Comparison of ENCODE assay signal across 8 cellular contexts in genomic region chr17:50087246-50087911, GRCh38. TPM values are rescaled to one million over a fixed set of nuclear protein-coding genes. Genes with fewer than 3 reads are reported as not detected.
DNase-seq lines count a peak whose midpoint lies in the region; ATAC-seq and TF ChIP-seq lines count a peak whose summit lies in the region.

No MANE protein-coding gene starts in this region.

- no peaks in the 10 kb centered on the region for H3K27me3 ChIP-seq in CD8-positive, alpha-beta memory T cell (ENCODE audit: insufficient read depth, low read length, poor library complexity, severe bottlenecking)
- no peaks in the 10 kb centered on the region for H3K27me3 ChIP-seq in breast epithelium

- H3K36me3 ChIP-seq in CD8-positive, alpha-beta memory T cell (ENCODE audit: insufficient read depth, low read length): no peaks in the 10 kb centered on the region
- H3K36me3 ChIP-seq in breast epithelium: no peaks in the 10 kb centered on the region

- no peak overlapping the region for H3K27ac ChIP-seq in CD8-positive, alpha-beta memory T cell (ENCODE audit: low read depth, low read length)
- H3K27ac ChIP-seq in breast epithelium: no peak overlapping the region

- H3K27ac Mint-ChIP-seq in CD8-positive, alpha-beta memory T cell: no peak overlapping the region
- H3K27ac Mint-ChIP-seq in WTC11: no peak overlapping the region

- H3K27me3 Mint-ChIP-seq in CD8-positive, alpha-beta memory T cell: no peaks in the 10 kb centered on the region
- no peaks in the 10 kb centered on the region for H3K27me3 Mint-ChIP-seq in WTC11 (ENCODE audit: low read depth)

- TF ChIP-seq CTCF in WTC11 (IDR thresholded peaks at IDR 0.05): peak; percentile 99
- TF ChIP-seq CTCF in breast epithelium (IDR thresholded peaks at IDR 0.05): peak; percentile 83 to 94 (median 93)

- TF ChIP-seq POLR2A in breast epithelium (IDR thresholded peaks at IDR 0.05): no peak

- ATAC-seq in WTC11: peak; percentile 96
- peak; percentile 77 for ATAC-seq in left colon
- no peak for ATAC-seq in GM21825 (IDR thresholded peaks at IDR 0.05; ENCODE audit: unreplicated experiment)

- H3K4me1 ChIP-seq in CD8-positive, alpha-beta memory T cell (ENCODE audit: insufficient read depth, low read length): no peaks in the 10 kb centered on the region
- H3K4me1 ChIP-seq in breast epithelium: no peaks in the 10 kb centered on the region

- intact Hi-C loops in breast epithelium (cut with DNase I; ENCODE audit: low total_unique reads): loop anchor here (2.0 kb wide), 1 partner anchor 65 kb away; no protein-coding TSS in a partner anchor
- intact Hi-C loops in left colon (cut with DNase I, micrococcal nuclease): loop anchor here in 1 of 2 donors (2.0 kb wide), 1 partner anchor 61 kb away; no protein-coding TSS in a partner anchor

- no peaks in the 10 kb centered on the region for H3K9me3 Mint-ChIP-seq in CD8-positive, alpha-beta memory T cell
- H3K9me3 Mint-ChIP-seq in WTC11: no peaks in the 10 kb centered on the region

- H3K4me1 Mint-ChIP-seq in CD8-positive, alpha-beta memory T cell: no peaks in the 10 kb centered on the region
- no peaks in the 10 kb centered on the region for H3K4me1 Mint-ChIP-seq in WTC11

- H3K4me3 ChIP-seq in CD8-positive, alpha-beta memory T cell (ENCODE audit: low read length): no peak overlapping the region
- no peak overlapping the region for H3K4me3 ChIP-seq in breast epithelium

- H3K4me3 Mint-ChIP-seq in CD8-positive, alpha-beta memory T cell: no peak overlapping the region
- H3K4me3 Mint-ChIP-seq in WTC11: no peak overlapping the region

- DNase-seq in CD8-positive, alpha-beta memory T cell: peak; percentile 65 to 79 (median 65)
- DNase-seq in H4 (ENCODE audit: low spot score) (peak; percentile 68), NCI-H2171 treated with DMSO at 0.1 percent for 48 hours (lab: John Stamatoyannopoulos, UW) (peak; percentile 61), WTC11 (ENCODE audit: low spot score) (peak; percentile 89), breast epithelium (ENCODE audit: low spot score in 2 of 2) (peak in 1 of 2 donors; percentile 64), left colon (peak; percentile 58 to 69)
- DNase-seq in stimulated activated CD4-positive, alpha-beta T cell treated with anti-CD3 and anti-CD28 coated beads, TNF-alpha, amount 100 ng/mL, for 24 hours (ENCODE audit: low read depth in 3 of 3): peak; percentile 59 to 73 (median 63)

- H3K36me3 Mint-ChIP-seq in CD8-positive, alpha-beta memory T cell: peaks cover 0 to 3% (median 0%) of the 10 kb centered on the region in 3 donors
- H3K36me3 Mint-ChIP-seq in WTC11: no peaks in the 10 kb centered on the region

- POLR2A ChIA-PET in CD8-positive, alpha-beta memory T cell (lab: Charles Lee): no interaction called here
- POLR2A ChIA-PET in WTC11 (lab: Charles Lee): interaction anchor here (1.1 to 1.2 kb wide), 2 partner anchors 31 to 36 kb away, joined by 3 to 5 read pairs; partner anchors contain the start of gene ITGA3

- H3K9me3 ChIP-seq in CD8-positive, alpha-beta memory T cell (ENCODE audit: low read length): no peaks in the 10 kb centered on the region
- H3K9me3 ChIP-seq in breast epithelium: no peaks in the 10 kb centered on the region

- CTCF ChIA-PET in CD8-positive, alpha-beta memory T cell (lab: Charles Lee): interaction anchor here (0.6 to 3.3 kb wide), 28 partner anchors 8 to 517 kb away, joined by 3 to 88 read pairs (median 4); partner anchors contain the start of genes ITGA3, PPP1R9B and SAMD14
- CTCF ChIA-PET in WTC11 (lab: Charles Lee): interaction anchor here (0.5 to 2.5 kb wide), 46 partner anchors 8 to 742 kb away, joined by 3 to 71 read pairs (median 5); partner anchors contain the start of genes ITGA3 and LRRC59

TF ChIP-seq in WTC11, 78 proteins besides CTCF, POLR2A, EP300 and RAD21:
- no peak for TF ChIP-seq AR (CRISPR knock-in tag; IDR thresholded peaks at IDR 0.05)
- no peak for TF ChIP-seq PREB (CRISPR knock-in tag; IDR thresholded peaks at IDR 0.05; ENCODE audit: borderline replicate concordance)
- no peak for TF ChIP-seq FOXK1 (CRISPR knock-in tag; IDR thresholded peaks at IDR 0.05)
- no peak for TF ChIP-seq ELF4 (CRISPR knock-in tag; IDR thresholded peaks at IDR 0.05; ENCODE audit: low read depth)
- peak; percentile 35; the same call in 1 of the 2 replicates for TF ChIP-seq GABPB1 (CRISPR knock-in tag; IDR thresholded peaks at IDR 0.05)
- no peak for TF ChIP-seq HMGA2 (CRISPR knock-in tag; IDR thresholded peaks at IDR 0.05)
- TF ChIP-seq ATF1 (CRISPR knock-in tag; IDR thresholded peaks at IDR 0.05): no peak
- TF ChIP-seq PRRX2 (CRISPR knock-in tag; IDR thresholded peaks at IDR 0.05): no peak
- no peak for TF ChIP-seq E2F4 (CRISPR knock-in tag; IDR thresholded peaks at IDR 0.05; ENCODE audit: borderline replicate concordance, low read depth)
- 0 out of 2 replicates have a peak, but pooled peaks have one; percentile 15 for TF ChIP-seq MAX (CRISPR knock-in tag; IDR thresholded peaks at IDR 0.05)
- no peak for TF ChIP-seq ZNF396 (CRISPR knock-in tag; IDR thresholded peaks at IDR 0.05; ENCODE audit: borderline replicate concordance)
- peak; percentile 99 for TF ChIP-seq ZNF121 (CRISPR knock-in tag; IDR thresholded peaks at IDR 0.05)
- TF ChIP-seq RELA (CRISPR knock-in tag; IDR thresholded peaks at IDR 0.05; ENCODE audit: borderline replicate concordance): no peak

RNA-seq across cellular contexts. Expression of gene PDK2, which starts 7.8 kb away (rescaled TPM):
- total RNA-seq in CD8-positive, alpha-beta memory T cell: 10 to 100 TPM; 19.5 to 22.4 TPM
- polyA plus RNA-seq in CD8-positive, alpha-beta memory T cell: 41.2 TPM
- 37.6 and 41.2 TPM in 2 replicates for total RNA-seq in H4 (2014; rRNA removed; shearing (Covaris generic))
- total RNA-seq in WTC11 (2021) (16.6 to 21.3 TPM (median 19.8 TPM) in 3 replicates), breast epithelium (10 to 100 TPM; 28.2 to 53.4 (median 30.5) TPM), left colon (10 to 100 TPM; 59.5 to 71.4 TPM)

RNA-seq across cellular contexts. Expression of gene ITGA3, which starts 31.5 kb away (rescaled TPM):
- total RNA-seq in CD8-positive, alpha-beta memory T cell: 10 to 100 TPM; 11.8 to 12.5 TPM
- polyA plus RNA-seq in CD8-positive, alpha-beta memory T cell: 2.7 TPM
- 106 and 129 TPM in 2 replicates for total RNA-seq in H4 (2014; rRNA removed; shearing (Covaris generic))
- 35.3 to 44.2 TPM (median 35.5 TPM) in 3 replicates for total RNA-seq in WTC11 (2021)
- total RNA-seq in breast epithelium: 10 to 100 TPM; 10.6 to 67.6 (median 48.5) TPM
- total RNA-seq in left colon: 100 to 1,000 TPM; 130 to 170 TPM

RNA-seq across cellular contexts. Expression of gene SAMD14, which starts 42.6 kb away (rescaled TPM):
- total RNA-seq in CD8-positive, alpha-beta memory T cell: 1 to 10 TPM in 1 of 2 experiments, under 1 TPM in 1; 0.92 to 1.3 TPM
- not detected for polyA plus RNA-seq in CD8-positive, alpha-beta memory T cell
- total RNA-seq in H4 (2014; rRNA removed; shearing (Covaris generic)): 0.70 and 1.2 TPM in 2 replicates
- total RNA-seq in WTC11 (2021) (4.5 to 6.0 TPM (median 5.9 TPM) in 3 replicates), breast epithelium (under 1 TPM in 2 of 3 donors, not detected in 1; 0.16 to 0.98 TPM), left colon (under 1 TPM; 0.70 to 0.92 TPM)
